15 cellular contexts compared by ENCODE assay signal in genomic region chrX:39532761-39533160, GRCh38.
"Had no signal": no experiment of that assay in that cellular context is flagged by ENCODE, and none has a peak within 500 bp of the region (broad histone marks: within the 10 kb centered on the region; RNA-seq: fewer than 3 reads in every experiment).

No MANE protein-coding gene starts in this region.

- H3K4me3 Mint-ChIP-seq: activated B cell treated with CpG ODN at 0.5 μM for 24 hours; activated CD4-positive, alpha-beta T cell treated with anti-CD3 and anti-CD28 coated beads, Interleukin-2, amount 10 ng/mL, durations not matched to agents 24 days and 14 days; activated naive CD8-positive, alpha-beta T cell; activated T-cell treated with anti-CD3 and anti-CD28 coated beads, Interleukin-2, amount 50 U/mL, for 4 hours; effector memory CD8-positive, alpha-beta T cell had no signal

- H3K36me3 Mint-ChIP-seq: activated naive CD8-positive, alpha-beta T cell had no signal

- DNase-seq: activated B cell treated with CpG ODN at 0.5 μM for 24 hours; activated CD4-positive, alpha-beta T cell treated with anti-CD3 and anti-CD28 coated beads, Interleukin-2, amount 10 ng/mL, durations not matched to agents 24 days and 14 days; activated CD8-positive, alpha-beta memory T cell treated with anti-CD3 and anti-CD28 coated beads, Interleukin-2, amount 50 U/mL, for 4 hours; activated effector memory CD4-positive, alpha-beta T cell treated with Interleukin-2 at 50 U/mL for 16 hours; activated T-cell treated with anti-CD3 and anti-CD28 coated beads, Interleukin-2, amount 50 U/mL, for 4 hours; effector memory CD8-positive, alpha-beta T cell; retina; stimulated activated naive CD4-positive, alpha-beta T cell; substantia nigra; transverse colon; uterus had no signal

- H3K9me3 ChIP-seq: transverse colon, uterus had no signal

- H3K27me3 ChIP-seq: cardiac muscle cell, transverse colon, uterus had no signal

- H3K4me1 ChIP-seq: transverse colon, uterus had no signal

- ATAC-seq: activated T-cell treated with anti-CD3 and anti-CD28 coated beads, Interleukin-2, amount 50 U/mL, for 4 hours; effector memory CD8-positive, alpha-beta T cell; left lobe of liver had no signal

- H3K27ac Mint-ChIP-seq: activated B cell treated with CpG ODN at 0.5 μM for 24 hours; activated CD4-positive, alpha-beta T cell treated with anti-CD3 and anti-CD28 coated beads, Interleukin-2, amount 10 ng/mL, durations not matched to agents 24 days and 14 days; activated naive CD8-positive, alpha-beta T cell; effector memory CD8-positive, alpha-beta T cell had no signal

- H3K36me3 ChIP-seq: cardiac muscle cell, transverse colon, uterus had no signal

- H3K27me3 Mint-ChIP-seq: activated CD4-positive, alpha-beta T cell treated with anti-CD3 and anti-CD28 coated beads, Interleukin-2, amount 10 ng/mL, durations not matched to agents 24 days and 14 days; activated naive CD8-positive, alpha-beta T cell had no signal

- H3K4me1 Mint-ChIP-seq: activated B cell treated with CpG ODN at 0.5 μM for 24 hours had no signal

- FAIRE-seq: keratinocyte had no signal

- H3K27ac ChIP-seq: cardiac muscle cell, transverse colon, uterus had no signal

- H3K9me3 Mint-ChIP-seq: activated T-cell treated with anti-CD3 and anti-CD28 coated beads, Interleukin-2, amount 50 U/mL, for 4 hours; effector memory CD8-positive, alpha-beta T cell had no signal

- H3K4me3 ChIP-seq: cardiac muscle cell, transverse colon, uterus had no signal
